In genomic region chr19:10271543-10272086, GRCh38 we compare ENCODE assay signal across 8 cellular contexts. TPM values are rescaled to one million over a fixed set of nuclear protein-coding genes. Genes with fewer than 3 reads are reported as not detected.
DNase-seq lines count a peak whose midpoint lies in the region; TF ChIP-seq lines count a peak whose summit lies in the region.

No MANE protein-coding gene starts in this region.

- H3K9me2 ChIP-seq in OCI-LY7 (ENCODE audit: insufficient read depth, low read length): no peaks in the 10 kb centered on the region

- peak overlapping the region; percentile 88 for H3K27ac ChIP-seq in CD4-positive, alpha-beta memory T cell (ENCODE audit: low read depth, low read length)
- H3K27ac ChIP-seq in OCI-LY7 (ENCODE audit: low read depth, low read length, poor library complexity, severe bottlenecking) (peak overlapping the region; percentile 75), neutrophil (peak overlapping the region; percentile 99)

- no peak for TF ChIP-seq CTCF in GM20000 (IDR thresholded peaks at IDR 0.05; ENCODE audit: extremely low read depth, missing control alignments)
- no peak for TF ChIP-seq CTCF in OCI-LY7 (conservative IDR thresholded peaks at IDR 0.05; ENCODE audit: low read length)
- no peak for TF ChIP-seq CTCF in neutrophil (IDR thresholded peaks at IDR 0.05)
- TF ChIP-seq CTCF in glutamatergic neuron (IDR thresholded peaks at IDR 0.05; ENCODE audit: partially characterized antibody, unreplicated experiment): no peak

- H3K4me3 Mint-ChIP-seq in CD4-positive, alpha-beta memory T cell: peak overlapping the region; percentile 81 to 91 (median 86)
- no peak overlapping the region for H3K4me3 Mint-ChIP-seq in glutamatergic neuron (ENCODE audit: unreplicated experiment)

- peak overlapping the region; percentile 91 to 96 (median 95) for H3K27ac Mint-ChIP-seq in CD4-positive, alpha-beta memory T cell
- no peak overlapping the region for H3K27ac Mint-ChIP-seq in glutamatergic neuron (ENCODE audit: unreplicated experiment)

- H3K27me3 Mint-ChIP-seq in CD4-positive, alpha-beta memory T cell: no peaks in the 10 kb centered on the region
- H3K27me3 Mint-ChIP-seq in glutamatergic neuron (ENCODE audit: unreplicated experiment): peaks cover 8% of the 10 kb centered on the region

- no peaks in the 10 kb centered on the region for H3K36me3 ChIP-seq in CD4-positive, alpha-beta memory T cell (ENCODE audit: insufficient read depth, low read length)
- H3K36me3 ChIP-seq in OCI-LY7 (ENCODE audit: insufficient read depth, low read length): 0 out of 2 replicates have a peak, but pooled peaks cover 3% of the 10 kb centered on the region
- H3K36me3 ChIP-seq in neutrophil: peaks cover 22% of the 10 kb centered on the region

- H3K4me1 Mint-ChIP-seq in CD4-positive, alpha-beta memory T cell: peaks cover 9 to 42% (median 24%) of the 10 kb centered on the region in 4 donors
- no peaks in the 10 kb centered on the region for H3K4me1 Mint-ChIP-seq in glutamatergic neuron (ENCODE audit: low read depth, unreplicated experiment)

- POLR2A ChIA-PET in CD4-positive, alpha-beta memory T cell (lab: Charles Lee; ENCODE audit: partially characterized antibody): interaction anchor here (0.7 to 4.7 kb wide), 25 partner anchors 8 to 167 kb away, joined by 3 to 111 read pairs (median 6); partner anchors contain the start of genes CDC37, FDX2, ICAM4 and ICAM5
- POLR2A ChIA-PET in OCI-LY7 (lab: Charles Lee): interaction anchor here (0.6 to 2.4 kb wide), 12 partner anchors 9 to 179 kb away, joined by 3 to 14 read pairs (median 4); partner anchors contain the start of genes ICAM4, ICAM5, RAVER1 and TYK2

- H3K4me3 ChIP-seq in CD4-positive, alpha-beta memory T cell (ENCODE audit: low read length in 2 of 2): peak overlapping the region; percentile 23 to 82
- H3K4me3 ChIP-seq in OCI-LY7 (ENCODE audit: low read depth, low read length, poor library complexity, severe bottlenecking) (peak overlapping the region; percentile 66), neutrophil (ENCODE audit: low read depth in 1 of 2, low read length in 1 of 2) (peak overlapping the region; percentile 75 to 84)

- peaks cover 0 to 16% of the 10 kb centered on the region in 2 donors for H3K36me3 Mint-ChIP-seq in CD4-positive, alpha-beta memory T cell
- no peaks in the 10 kb centered on the region for H3K36me3 Mint-ChIP-seq in glutamatergic neuron (ENCODE audit: unreplicated experiment)

- 0 out of 2 replicates have a peak, but pooled peaks cover 5% of the 10 kb centered on the region for H3K79me2 ChIP-seq in OCI-LY7 (ENCODE audit: insufficient read depth, low read depth, low read length)

- BruUV-seq in OCI-LY7 (replicated peaks; lab: Mats Ljungman, UMichigan): TSS peak; percentile 90

- no peaks in the 10 kb centered on the region for H4K20me1 ChIP-seq in OCI-LY7 (ENCODE audit: insufficient read depth, low read length)

- no peaks in the 10 kb centered on the region for H3K9me3 Mint-ChIP-seq in CD4-positive, alpha-beta memory T cell
- no peaks in the 10 kb centered on the region for H3K9me3 Mint-ChIP-seq in glutamatergic neuron (ENCODE audit: unreplicated experiment)

- peak overlapping the region; percentile 59; the same call in 1 of the 2 replicates for H2AFZ ChIP-seq in OCI-LY7 (ENCODE audit: low read length)

- peak in 3 of 5 donors; percentile 35 to 77 (median 37) for DNase-seq in CD4-positive, alpha-beta memory T cell
- DNase-seq in GM20000 (ENCODE audit: low spot score) (peak; percentile 68), OCI-LY7 (ENCODE audit: low spot score) (peak; percentile 90), dermis blood vessel endothelial cell (peak; percentile 56), glutamatergic neuron (no peak), posterior vena cava (ENCODE audit: low spot score) (no peak), AML-193 (lab: John Stamatoyannopoulos, UW) (no peak)

- peak overlapping the region; percentile 86 for H3K4me2 ChIP-seq in OCI-LY7 (ENCODE audit: low read length)

- CTCF ChIA-PET in CD4-positive, alpha-beta memory T cell (lab: Charles Lee; ENCODE audit: partially characterized antibody): interaction anchor here (0.7 to 9.8 kb wide), 20 partner anchors 9 to 208 kb away, joined by 3 to 235 read pairs (median 6); partner anchors contain the start of genes CDC37, ICAM5 and TYK2
- CTCF ChIA-PET in OCI-LY7 (lab: Charles Lee; ENCODE audit: unreplicated experiment): interaction anchor here (0.8 to 1.3 kb wide), 5 partner anchors 13 to 154 kb away, joined by 3 to 4 read pairs (median 3); no protein-coding TSS in a partner anchor

- intact Hi-C loops in CD4-positive, alpha-beta memory T cell (cut with micrococcal nuclease): loop anchor here (1.0 to 2.0 kb wide), 3 partner anchors 17 to 109 kb away; partner anchors contain the start of genes ICAM5, RAVER1 and TYK2
- intact Hi-C loops in OCI-LY7 (cut with micrococcal nuclease; ENCODE audit: unreplicated experiment): no loop called here
- intact Hi-C loops in posterior vena cava (cut with DNase I): no loop called here

- no peaks in the 10 kb centered on the region for H3K9me3 ChIP-seq in CD4-positive, alpha-beta memory T cell (ENCODE audit: control insufficient read depth in 1 of 2, low read length in 2 of 2)
- H3K9me3 ChIP-seq in OCI-LY7 (ENCODE audit: low read length) (no peaks in the 10 kb centered on the region), neutrophil (no peaks in the 10 kb centered on the region)

- peaks cover 34% of the 10 kb centered on the region for H3K4me1 ChIP-seq in CD4-positive, alpha-beta memory T cell (ENCODE audit: insufficient read depth, low read length)
- H3K4me1 ChIP-seq in OCI-LY7 (ENCODE audit: insufficient read depth, low read length, poor library complexity, severe bottlenecking) (peaks cover 31% of the 10 kb centered on the region), neutrophil (ENCODE audit: control insufficient read depth in 1 of 2, insufficient read depth in 1 of 2, low read depth in 1 of 2, low read length in 1 of 2) (peaks cover 20 to 30% of the 10 kb centered on the region in 2 experiments)

- H3K27me3 ChIP-seq in CD4-positive, alpha-beta memory T cell (ENCODE audit: insufficient read depth, low read length): no peaks in the 10 kb centered on the region
- H3K27me3 ChIP-seq in neutrophil: no peaks in the 10 kb centered on the region

RNA-seq across cellular contexts. Expression of gene ICAM1, which starts 0.7 kb away (rescaled TPM):
- 1 to 10 TPM; 7.5 to 8.2 TPM for total RNA-seq in CD4-positive, alpha-beta memory T cell
- 1 to 10 TPM; 2.5 to 8.1 TPM for polyA plus RNA-seq in CD4-positive, alpha-beta memory T cell
- 12.0 and 15.8 TPM in 2 replicates for total RNA-seq in OCI-LY7 (2014; rRNA removed; shearing (Covaris generic))
- total RNA-seq in OCI-LY7 (2022) (13.4 and 13.5 TPM in 2 replicates), dermis blood vessel endothelial cell (21.3 and 59.7 TPM in 2 replicates), glutamatergic neuron (ENCODE audit: unreplicated experiment) (not detected), posterior vena cava (10 to 100 TPM; 21.0 to 21.9 TPM)

RNA-seq across cellular contexts. Expression of gene ICAM4, which starts 15.1 kb away (rescaled TPM):
- 1 to 10 TPM in 1 of 2 experiments, under 1 TPM in 1; 0.70 to 1.3 TPM for total RNA-seq in CD4-positive, alpha-beta memory T cell
- polyA plus RNA-seq in CD4-positive, alpha-beta memory T cell: 1 to 10 TPM in 1 of 2 donors, not detected in 1; 1.5 TPM
- total RNA-seq in OCI-LY7 (2014; rRNA removed; shearing (Covaris generic)): not detected in 2 replicates
- total RNA-seq in OCI-LY7 (2022): 0.38 and 0.53 TPM in 2 replicates
- 0.79 and 0.85 TPM in 2 replicates for total RNA-seq in dermis blood vessel endothelial cell
- total RNA-seq in glutamatergic neuron (ENCODE audit: unreplicated experiment): not detected
- under 1 TPM in 1 of 2 donors, not detected in 1; 0.57 TPM for total RNA-seq in posterior vena cava

RNA-seq across cellular contexts. Expression of gene ICAM5, which starts 18.1 kb away (rescaled TPM):
- total RNA-seq in CD4-positive, alpha-beta memory T cell: under 1 TPM in 1 of 2 experiments, not detected in 1; 0.36 TPM
- polyA plus RNA-seq in CD4-positive, alpha-beta memory T cell: under 1 TPM in 1 of 2 donors, not detected in 1; 0.20 TPM
- 2.7 and 6.4 TPM in 2 replicates for total RNA-seq in OCI-LY7 (2014; rRNA removed; shearing (Covaris generic))
- 10.8 and 12.6 TPM in 2 replicates for total RNA-seq in OCI-LY7 (2022)
- total RNA-seq in dermis blood vessel endothelial cell: 0.09 and 0.17 TPM in 2 replicates
- 3.6 TPM for total RNA-seq in glutamatergic neuron (ENCODE audit: unreplicated experiment)
- total RNA-seq in posterior vena cava: under 1 TPM; 0.33 to 0.83 TPM

RNA-seq across cellular contexts. Expression of gene MRPL4, which starts 19.6 kb away (rescaled TPM):
- total RNA-seq in CD4-positive, alpha-beta memory T cell: 10 to 100 TPM; 42.7 to 44.6 TPM
- polyA plus RNA-seq in CD4-positive, alpha-beta memory T cell: 10 to 100 TPM; 28.9 to 37.1 TPM
- total RNA-seq in OCI-LY7 (2014; rRNA removed; shearing (Covaris generic)): 134 and 148 TPM in 2 replicates
- total RNA-seq in OCI-LY7 (2022) (132 and 155 TPM in 2 replicates), dermis blood vessel endothelial cell (19.9 and 44.6 TPM in 2 replicates), glutamatergic neuron (ENCODE audit: unreplicated experiment) (42.8 TPM), posterior vena cava (10 to 100 TPM; 26.2 to 28.2 TPM)

RNA-seq across cellular contexts. Expression of gene ZGLP1, which starts 38.0 kb away (rescaled TPM):
- 1 to 10 TPM; 7.1 to 7.7 TPM for total RNA-seq in CD4-positive, alpha-beta memory T cell
- under 1 TPM in 1 of 2 donors, not detected in 1; 0.32 TPM for polyA plus RNA-seq in CD4-positive, alpha-beta memory T cell
- total RNA-seq in OCI-LY7 (2014; rRNA removed; shearing (Covaris generic)): 2.3 and 8.8 TPM in 2 replicates
- 5.4 and 5.7 TPM in 2 replicates for total RNA-seq in OCI-LY7 (2022)
- total RNA-seq in dermis blood vessel endothelial cell: 0.47 and 1.4 TPM in 2 replicates
- 9.4 TPM for total RNA-seq in glutamatergic neuron (ENCODE audit: unreplicated experiment)
- 1 to 10 TPM; 1.1 to 1.2 TPM for total RNA-seq in posterior vena cava

Comparison
In these comparisons a context has a peak if more than half of its experiments do, and no peak if none do; other contexts are left out.
1. DNase-seq: peak in CD4-positive, alpha-beta memory T cell (3 of 5), GM20000 (single experiment), OCI-LY7 (single experiment) and dermis blood vessel endothelial cell (single experiment); none in glutamatergic neuron (single experiment), posterior vena cava (single experiment) and AML-193 (0 of 2).
2. Peak in every context shown above with its lines, with median percentiles within 50 percentile points of each other: H3K27ac ChIP-seq and H3K4me3 ChIP-seq.